1 cellular context compared by ENCODE assay signal in genomic region chr21:39647476-39647875, GRCh38.
TF ChIP-seq lines count a peak whose summit lies in the region.

No MANE protein-coding gene starts in this region.

TF ChIP-seq in WTC11, 78 proteins besides CTCF, POLR2A, EP300 and RAD21 (continued from another document):
- TF ChIP-seq MAX (CRISPR knock-in tag; IDR thresholded peaks at IDR 0.05): no peak
- no peak for TF ChIP-seq FOXP1 (CRISPR knock-in tag; IDR thresholded peaks at IDR 0.05; ENCODE audit: borderline replicate concordance)
- no peak for TF ChIP-seq SOX15 (CRISPR knock-in tag; IDR thresholded peaks at IDR 0.05)
- TF ChIP-seq ARID4B (CRISPR knock-in tag; IDR thresholded peaks at IDR 0.05; ENCODE audit: borderline replicate concordance): no peak
- no peak for TF ChIP-seq USF2 (CRISPR knock-in tag; IDR thresholded peaks at IDR 0.05)
- TF ChIP-seq, protein P1, sequence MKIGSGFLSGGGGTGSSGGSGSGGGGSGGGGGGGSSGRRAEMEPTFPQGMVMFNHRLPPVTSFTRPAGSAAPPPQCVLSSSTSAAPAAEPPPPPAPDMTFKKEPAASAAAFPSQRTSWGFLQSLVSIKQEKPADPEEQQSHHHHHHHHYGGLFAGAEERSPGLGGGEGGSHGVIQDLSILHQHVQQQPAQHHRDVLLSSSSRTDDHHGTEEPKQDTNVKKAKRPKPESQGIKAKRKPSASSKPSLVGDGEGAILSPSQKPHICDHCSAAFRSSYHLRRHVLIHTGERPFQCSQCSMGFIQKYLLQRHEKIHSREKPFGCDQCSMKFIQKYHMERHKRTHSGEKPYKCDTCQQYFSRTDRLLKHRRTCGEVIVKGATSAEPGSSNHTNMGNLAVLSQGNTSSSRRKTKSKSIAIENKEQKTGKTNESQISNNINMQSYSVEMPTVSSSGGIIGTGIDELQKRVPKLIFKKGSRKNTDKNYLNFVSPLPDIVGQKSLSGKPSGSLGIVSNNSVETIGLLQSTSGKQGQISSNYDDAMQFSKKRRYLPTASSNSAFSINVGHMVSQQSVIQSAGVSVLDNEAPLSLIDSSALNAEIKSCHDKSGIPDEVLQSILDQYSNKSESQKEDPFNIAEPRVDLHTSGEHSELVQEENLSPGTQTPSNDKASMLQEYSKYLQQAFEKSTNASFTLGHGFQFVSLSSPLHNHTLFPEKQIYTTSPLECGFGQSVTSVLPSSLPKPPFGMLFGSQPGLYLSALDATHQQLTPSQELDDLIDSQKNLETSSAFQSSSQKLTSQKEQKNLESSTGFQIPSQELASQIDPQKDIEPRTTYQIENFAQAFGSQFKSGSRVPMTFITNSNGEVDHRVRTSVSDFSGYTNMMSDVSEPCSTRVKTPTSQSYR (CRISPR knock-in tag; IDR thresholded peaks at IDR 0.05): no peak
- no peak for TF ChIP-seq SMAD3 (CRISPR knock-in tag; IDR thresholded peaks at IDR 0.05; ENCODE audit: borderline replicate concordance)
- no peak for TF ChIP-seq ZNF138 (CRISPR knock-in tag; conservative IDR thresholded peaks at IDR 0.05)
- TF ChIP-seq ELF4 (CRISPR knock-in tag; IDR thresholded peaks at IDR 0.05; ENCODE audit: low read depth): no peak
